In genomic region chr17:12627177-12627629, GRCh38 we compare ENCODE assay signal across 14 cellular contexts. TPM values are rescaled to one million over a fixed set of nuclear protein-coding genes. Genes with fewer than 3 reads are reported as not detected.
DNase-seq lines count a peak whose midpoint lies in the region; ATAC-seq, FAIRE-seq and TF ChIP-seq lines count a peak whose summit lies in the region.
"Had no signal": no experiment of that assay in that cellular context is flagged by ENCODE, and none has a peak within 500 bp of the region (broad histone marks: within the 10 kb centered on the region; RNA-seq: fewer than 3 reads in every experiment).

No MANE protein-coding gene starts in this region.

- no peak overlapping the region for H3K4me2 ChIP-seq in HepG2 (ENCODE audit: low read depth, low read length)
- peak overlapping the region; percentile 47 for H3K4me2 ChIP-seq in mesenchymal stem cell (ENCODE audit: low read length, poor library complexity, severe bottlenecking)
- H3K4me2 ChIP-seq: BLaER1 had no signal

- CTCF ChIA-PET in HepG2 (lab: Yijun Ruan, JAX; ENCODE audit: low intra/inter-chr PET ratio, low total read pairs) = no interaction called here
- CTCF ChIA-PET in activated CD4-positive, alpha-beta T cell treated with anti-CD3 and anti-CD28 coated beads for 36 hours (lab: Charles Lee) = no interaction called here

- ATAC-seq in HepG2 (peak; percentile 74), right lobe of liver (no peak), GM21717 (IDR thresholded peaks at IDR 0.05; ENCODE audit: unreplicated experiment) (no peak), GM21526 (IDR thresholded peaks at IDR 0.05; ENCODE audit: low FRiP score, unreplicated experiment) (no peak)
- ATAC-seq in activated CD4-positive, alpha-beta T cell treated with anti-CD3 and anti-CD28 coated beads for 36 hours = no peak

- WGBS in HepG2 (ENCODE audit: low lambda C conversion rate) = 35% methylated on average over 7 of the region's 8 CpGs
- 45% methylated on average over 8 of the region's 8 CpGs for WGBS in right lobe of liver (ENCODE audit: insufficient coverage, low coverage, low lambda C conversion rate, missing lambda C conversion rate)
- WGBS in mesenchymal stem cell = 57% methylated on average over 6 of the region's 8 CpGs

- H3K27me3 ChIP-seq in HepG2 (ENCODE audit: control insufficient read depth in 1 of 2, insufficient read depth in 2 of 2, low read length in 2 of 2) = no peaks in the 10 kb centered on the region; a peak in 2 of 5 replicates
- no peaks in the 10 kb centered on the region for H3K27me3 ChIP-seq in right lobe of liver
- H3K27me3 ChIP-seq in bronchial epithelial cell (ENCODE audit: control insufficient read depth, insufficient read depth, low read length) = no peaks in the 10 kb centered on the region
- no peaks in the 10 kb centered on the region for H3K27me3 ChIP-seq in mesenchymal stem cell (ENCODE audit: control insufficient read depth in 1 of 2, insufficient read depth in 1 of 2, low read length in 2 of 2)
- H3K27me3 ChIP-seq: BLaER1 had no signal

- H3K9ac ChIP-seq in HepG2 (ENCODE audit: insufficient read depth, low read depth, low read length) = no peak overlapping the region
- H3K9ac ChIP-seq in mesenchymal stem cell (ENCODE audit: low read length) = no peak overlapping the region
- H3K9ac ChIP-seq: BLaER1 had no signal

- no peak overlapping the region for H3K23ac ChIP-seq in mesenchymal stem cell (ENCODE audit: low read length in 2 of 2)

- TF ChIP-seq POLR2A in HepG2 (IDR thresholded peaks at IDR 0.05; ENCODE audit: insufficient read depth in 1 of 2, low read depth in 2 of 2, low read length in 2 of 2) (no peak), right lobe of liver (IDR thresholded peaks at IDR 0.05) (no peak)

- POLR2A ChIA-PET in HepG2 (lab: Yijun Ruan, JAX) = no interaction called here
- POLR2A ChIA-PET in activated CD4-positive, alpha-beta T cell treated with anti-CD3 and anti-CD28 coated beads for 36 hours (lab: Charles Lee) = no interaction called here

- no peaks in the 10 kb centered on the region for H3K79me2 ChIP-seq in HepG2 (ENCODE audit: insufficient read depth, low read length)

- H2BK12ac ChIP-seq in mesenchymal stem cell (ENCODE audit: low read length in 2 of 2) = peak overlapping the region; percentile 33 to 41

- H3K4me1 ChIP-seq in HepG2 (ENCODE audit: insufficient read depth, low read length) (peaks cover 29% of the 10 kb centered on the region), right lobe of liver (no peaks in the 10 kb centered on the region), mesenchymal stem cell (ENCODE audit: control insufficient read depth, insufficient read depth, low read depth, low read length) (peaks cover 3% of the 10 kb centered on the region)
- H3K4me1 ChIP-seq: BLaER1 had no signal

- peaks cover 6% of the 10 kb centered on the region for H3K9me3 Mint-ChIP-seq in activated CD4-positive, alpha-beta T cell treated with anti-CD3 and anti-CD28 coated beads for 36 hours (ENCODE audit: low read depth)

- H2BK5ac ChIP-seq in mesenchymal stem cell (ENCODE audit: low read depth, low read length, poor library complexity, severe bottlenecking) = peak overlapping the region; percentile 66

- no peaks in the 10 kb centered on the region for H3K79me1 ChIP-seq in mesenchymal stem cell (replicated peaks; ENCODE audit: low read length, poor library complexity, severe bottlenecking)

- H3K4me3 Mint-ChIP-seq in activated CD4-positive, alpha-beta T cell treated with anti-CD3 and anti-CD28 coated beads for 36 hours = no peak overlapping the region

- no peaks in the 10 kb centered on the region for H3K4me1 Mint-ChIP-seq in activated CD4-positive, alpha-beta T cell treated with anti-CD3 and anti-CD28 coated beads for 36 hours

- H3K4me3 ChIP-seq in HepG2 (replicated peaks in 1 of 3; ENCODE audit: insufficient read depth in 1 of 3, low read depth in 2 of 3, low read length in 3 of 3) (no peak overlapping the region), right lobe of liver (no peak overlapping the region), bronchial epithelial cell (ENCODE audit: low read depth, low read length) (no peak overlapping the region), mesenchymal stem cell (ENCODE audit: insufficient read depth in 1 of 2, low read depth in 1 of 2, low read length in 2 of 2) (no peak overlapping the region)
- H3K4me3 ChIP-seq: BLaER1, HAP-1, SK-N-MC had no signal

- in situ Hi-C loops in HepG2 (cut with HindIII; ENCODE audit: extremely low pct_ligation_motif_present, low pct_unique_long_range_greater_than_20kb) = no loop called here

- no peaks in the 10 kb centered on the region for H3K27me3 Mint-ChIP-seq in activated CD4-positive, alpha-beta T cell treated with anti-CD3 and anti-CD28 coated beads for 36 hours

- BruUV-seq in HepG2 (replicated peaks; lab: Mats Ljungman, UMichigan) = no TSS peak

- TF ChIP-seq RAD21 in HepG2 (CRISPR knock-in tag; IDR thresholded peaks at IDR 0.05) = no peak

- H4K91ac ChIP-seq in mesenchymal stem cell (ENCODE audit: low read length) = peak overlapping the region; percentile 53

- FAIRE-seq in HepG2 (lab: Jason Lieb, UNC) (no peak), bronchial epithelial cell (lab: Jason Lieb, UNC) (peak; percentile 85)
- FAIRE-seq: endometrium had no signal

- H2AFZ ChIP-seq in HepG2 (ENCODE audit: low read length) (no peak overlapping the region), mesenchymal stem cell (ENCODE audit: low read depth, low read length) (no peak overlapping the region)

- peak overlapping the region in 1 of 2 experiments; percentile 53 for H3K14ac ChIP-seq in mesenchymal stem cell (ENCODE audit: low read length in 2 of 2)

- H3K18ac ChIP-seq in mesenchymal stem cell (ENCODE audit: low read depth in 1 of 2, low read length in 2 of 2) = peak overlapping the region in 1 of 2 experiments; percentile 85

- peak overlapping the region; percentile 72 for H4K8ac ChIP-seq in mesenchymal stem cell (ENCODE audit: low read length)

- no peak overlapping the region for H2BK120ac ChIP-seq in mesenchymal stem cell (ENCODE audit: low read depth, low read length)

- peak overlapping the region in 1 of 2 experiments; percentile 63 for H3K4ac ChIP-seq in mesenchymal stem cell (ENCODE audit: low read depth in 1 of 2, low read length in 2 of 2)

- H3K36me3 ChIP-seq in HepG2 (replicated peaks in 1 of 2; ENCODE audit: control insufficient read depth in 1 of 2, insufficient read depth in 2 of 2, low read length in 2 of 2) (no peaks in the 10 kb centered on the region), right lobe of liver (no peaks in the 10 kb centered on the region), bronchial epithelial cell (ENCODE audit: control insufficient read depth, insufficient read depth, low read length) (no peaks in the 10 kb centered on the region), mesenchymal stem cell (ENCODE audit: control insufficient read depth in 1 of 2, insufficient read depth in 2 of 2, low read depth in 1 of 2, low read length in 2 of 2) (no peaks in the 10 kb centered on the region)
- H3K36me3 ChIP-seq: BLaER1, HAP-1 had no signal

- peak; percentile 57 for DNase-seq in HepG2 (ENCODE audit: low spot score)
- DNase-seq in right lobe of liver = no peak
- DNase-seq in bronchial epithelial cell (ENCODE audit: low read depth) = peak; percentile 98
- peak; percentile 92 for DNase-seq in mesenchymal stem cell
- DNase-seq in NCI-H1436 (lab: John Stamatoyannopoulos, UW) = no peak
- DNase-seq in activated CD4-positive, alpha-beta T cell treated with anti-CD3 and anti-CD28 coated beads for 36 hours = no peak
- DNase-seq: NCI-H187 treated with DMSO at 0.1 percent for 48 hours; stimulated activated CD4-positive, alpha-beta T cell treated with anti-CD3 and anti-CD28 coated beads, Interleukin-1b, Interleukin-23, amount 100 ng/mL, for 48 hours had no signal

- H2BK15ac ChIP-seq in mesenchymal stem cell (ENCODE audit: low read depth, poor library complexity, severe bottlenecking) = peak overlapping the region; percentile 12

- no peak for TF ChIP-seq CTCF in HepG2 (CRISPR knock-in tag; IDR thresholded peaks at IDR 0.05)
- no peak for TF ChIP-seq CTCF in right lobe of liver (IDR thresholded peaks at IDR 0.05)
- no peak for TF ChIP-seq CTCF in bronchial epithelial cell (IDR thresholded peaks at IDR 0.05; ENCODE audit: insufficient read depth, low read length, severe bottlenecking)

- H2AK5ac ChIP-seq in mesenchymal stem cell (ENCODE audit: low read length, severe bottlenecking) = peak overlapping the region; percentile 10

- H3K27ac Mint-ChIP-seq in activated CD4-positive, alpha-beta T cell treated with anti-CD3 and anti-CD28 coated beads for 36 hours = no peak overlapping the region

- TF ChIP-seq EP300 in HepG2 (IDR thresholded peaks at IDR 0.05; ENCODE audit: low read depth in 2 of 2, low read length in 2 of 2) (no peak), HepG2 (CRISPR knock-in tag; IDR thresholded peaks at IDR 0.05; ENCODE audit: borderline replicate concordance) (no peak)

- H3K27ac ChIP-seq in HepG2 (ENCODE audit: extremely low read length, insufficient read depth, low read length) (no peak overlapping the region), right lobe of liver (no peak overlapping the region), mesenchymal stem cell (ENCODE audit: low read length, poor library complexity, severe bottlenecking) (peak overlapping the region; percentile 90)
- H3K27ac ChIP-seq: BLaER1, SK-N-MC had no signal

- H3K36me3 Mint-ChIP-seq in activated CD4-positive, alpha-beta T cell treated with anti-CD3 and anti-CD28 coated beads for 36 hours (ENCODE audit: low read depth) = no peaks in the 10 kb centered on the region

- H3K9me3 ChIP-seq in HepG2 (ENCODE audit: low read length) = no peaks in the 10 kb centered on the region
- H3K9me3 ChIP-seq in right lobe of liver = no peaks in the 10 kb centered on the region
- H3K9me3 ChIP-seq in mesenchymal stem cell (ENCODE audit: control insufficient read depth, low read length) = no peaks in the 10 kb centered on the region
- H3K9me3 ChIP-seq: BLaER1, HAP-1 had no signal

- H4K20me1 ChIP-seq in HepG2 (ENCODE audit: insufficient read depth, low read length) = no peaks in the 10 kb centered on the region
- H4K20me1 ChIP-seq: BLaER1 had no signal

- intact Hi-C loops in HepG2 (cut with micrococcal nuclease; ENCODE audit: unreplicated experiment) = no loop called here
- intact Hi-C loops in right lobe of liver (cut with DNase I) = no loop called here
- intact Hi-C loops in activated CD4-positive, alpha-beta T cell treated with anti-CD3 and anti-CD28 coated beads for 36 hours (cut with DNase I, micrococcal nuclease) = no loop called here

RNA-seq across cellular contexts. Expression of gene MYOCD, which starts 38.5 kb away (rescaled TPM):
- total RNA-seq in HepG2 (2016; rRNA removed; fragmentation: Illumina TruSeq; extraction: Trizol) = not detected in 2 replicates
- total RNA-seq in HepG2 (2016; cell fraction: cytosol; rRNA removed; fragmentation: Illumina TruSeq; extraction: Trizol; ENCODE audit: low read depth) = not detected in 2 replicates
- not detected in 2 replicates for total RNA-seq in HepG2 (2016; cell fraction: insoluble cytoplasmic fraction; rRNA removed; fragmentation: Illumina TruSeq; extraction: Trizol)
- total RNA-seq in HepG2 (2016; cell fraction: membrane; rRNA removed; fragmentation: Illumina TruSeq; extraction: Trizol) = not detected in 2 replicates
- total RNA-seq in HepG2 (2016; cell fraction: nucleus; rRNA removed; fragmentation: Illumina TruSeq; extraction: Trizol) = not detected in 2 replicates
- not detected in 2 replicates for polyA plus RNA-seq in HepG2 (2011; rRNA removed)
- not detected in 2 replicates for polyA plus RNA-seq in HepG2 (2011; cell fraction: cytosol; rRNA removed)
- polyA plus RNA-seq in HepG2 (2011; cell fraction: nucleus; rRNA removed) = not detected in 2 replicates
- not detected in 2 replicates for polyA plus RNA-seq in HepG2 (2012)
- not detected in 2 replicates for polyA plus RNA-seq in HepG2 (2016; cell fraction: cytosol; fragmentation: Illumina TruSeq; extraction: Trizol; ENCODE audit: low read depth)
- polyA plus RNA-seq in HepG2 (2016; cell fraction: insoluble cytoplasmic fraction; fragmentation: Illumina TruSeq; extraction: Trizol; ENCODE audit: low read depth) = not detected in 2 replicates
- not detected in 2 replicates for polyA plus RNA-seq in HepG2 (2016; cell fraction: membrane; fragmentation: Illumina TruSeq; extraction: Trizol; ENCODE audit: low read depth)
- not detected in 2 replicates for polyA plus RNA-seq in HepG2 (2016; cell fraction: nucleus; fragmentation: Illumina TruSeq; extraction: Trizol; ENCODE audit: insufficient read depth, low read depth)
- not detected in 2 replicates for polyA minus RNA-seq in HepG2 (2011; rRNA and poly(A)+ RNA removed; ENCODE audit: low replicate concordance)
- polyA minus RNA-seq in HepG2 (2011; cell fraction: cytosol; rRNA and poly(A)+ RNA removed) = not detected in 2 replicates
- polyA minus RNA-seq in HepG2 (2011; cell fraction: nucleus; rRNA and poly(A)+ RNA removed) = not detected in 2 replicates
- total RNA-seq in right lobe of liver = 1 to 10 TPM in 1 of 6 experiments, under 1 TPM in 5; 0.07 to 2.4 (median 0.11) TPM
- under 0.01 TPM in 1 of 2 replicates, not detected in the other for total RNA-seq in bronchial epithelial cell
- 0.30 TPM for polyA plus RNA-seq in mesenchymal stem cell (2013, experiment 1 of 2)
- polyA plus RNA-seq in mesenchymal stem cell (2013, experiment 2 of 2) = 0.26 TPM
- not detected for total RNA-seq in activated CD4-positive, alpha-beta T cell treated with anti-CD3 and anti-CD28 coated beads for 36 hours

Comparison
In these comparisons a context has a peak if more than half of its experiments do, and no peak if none do; other contexts are left out.
1. DNase-seq: peak in HepG2 (single experiment), bronchial epithelial cell (single experiment) and mesenchymal stem cell (single experiment); none in right lobe of liver (0 of 3), NCI-H1436 (single experiment) and activated CD4-positive, alpha-beta T cell treated with anti-CD3 and anti-CD28 coated beads for 36 hours (single experiment).